1 cellular context compared by ENCODE assay signal in the genomic region with DNA sequence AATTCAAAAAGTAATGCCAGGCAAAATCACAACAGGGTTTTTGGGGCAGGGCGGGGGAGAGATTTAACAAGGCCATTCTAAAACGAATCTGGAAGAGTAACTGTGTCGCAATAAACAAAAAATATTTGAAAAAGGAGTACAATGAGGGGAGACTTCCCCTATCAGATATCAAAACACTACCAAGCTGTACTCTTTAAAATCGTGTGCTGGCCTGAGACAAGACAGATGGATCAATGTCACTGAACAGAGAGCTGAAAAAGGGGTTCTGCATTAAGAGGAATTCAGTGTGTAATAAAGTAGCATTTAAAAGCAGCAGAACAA.
TF ChIP-seq lines count a peak whose summit lies in the region.

No MANE protein-coding gene starts in this region.

TF ChIP-seq in IMR-90, 13 proteins besides CTCF, POLR2A, EP300 and RAD21 (continued from another document):
- TF ChIP-seq, protein P1, sequence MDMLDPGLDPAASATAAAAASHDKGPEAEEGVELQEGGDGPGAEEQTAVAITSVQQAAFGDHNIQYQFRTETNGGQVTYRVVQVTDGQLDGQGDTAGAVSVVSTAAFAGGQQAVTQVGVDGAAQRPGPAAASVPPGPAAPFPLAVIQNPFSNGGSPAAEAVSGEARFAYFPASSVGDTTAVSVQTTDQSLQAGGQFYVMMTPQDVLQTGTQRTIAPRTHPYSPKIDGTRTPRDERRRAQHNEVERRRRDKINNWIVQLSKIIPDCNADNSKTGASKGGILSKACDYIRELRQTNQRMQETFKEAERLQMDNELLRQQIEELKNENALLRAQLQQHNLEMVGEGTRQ (IDR thresholded peaks at IDR 0.05; ENCODE audit: low read depth, low read length): no peak
